8 cellular contexts compared by ENCODE assay signal in genomic region chr7:23055582-23056178, GRCh38. TPM values are rescaled to one million over a fixed set of nuclear protein-coding genes. Genes with fewer than 3 reads are reported as not detected.
DNase-seq lines count a peak whose midpoint lies in the region; ATAC-seq and TF ChIP-seq lines count a peak whose summit lies in the region.

No MANE protein-coding gene starts in this region.

- no peak overlapping the region for H3K27ac ChIP-seq in thyroid gland

- POLR2A ChIA-PET in AG04449 (lab: Yijun Ruan, JAX): no interaction called here
- POLR2A ChIA-PET in activated CD8-positive, alpha-beta T cell treated with anti-CD3 and anti-CD28 coated beads for 36 hours (lab: Charles Lee): interaction anchor here (1.3 kb wide), 1 partner anchor 196 kb away, joined by 4 read pairs; no protein-coding TSS in a partner anchor

- DNase-seq in AG04449 (ENCODE audit: low read depth, low spot score) (no peak), NCI-H82 (lab: John Stamatoyannopoulos, UW) (peak; percentile 77), erythroblast (lab: John Stamatoyannopoulos, UW) (peak; percentile 74 to 82), thyroid gland (peak; percentile 39 to 41)
- DNase-seq in activated CD8-positive, alpha-beta T cell treated with anti-CD3 and anti-CD28 coated beads for 36 hours: peak; percentile 74
- peak; percentile 74 for DNase-seq in natural killer cell treated with Interleukin-12 subunit alpha and Interleukin-12 subunit beta and Interleukin-15 and Interleukin-18, amount 100 ng/mL, for 72 hours (ENCODE audit: low spot score)

- no peaks in the 10 kb centered on the region for H3K36me3 Mint-ChIP-seq in activated CD8-positive, alpha-beta T cell treated with anti-CD3 and anti-CD28 coated beads for 36 hours (ENCODE audit: low read depth)
- no peaks in the 10 kb centered on the region for H3K36me3 Mint-ChIP-seq in natural killer cell treated with Interleukin-12 subunit alpha and Interleukin-12 subunit beta and Interleukin-15 and Interleukin-18, amount 100 ng/mL, for 72 hours

- H3K27me3 Mint-ChIP-seq in activated CD8-positive, alpha-beta T cell treated with anti-CD3 and anti-CD28 coated beads for 36 hours: no peaks in the 10 kb centered on the region
- peaks cover 0 to under 1% of the 10 kb centered on the region in 2 donors for H3K27me3 Mint-ChIP-seq in natural killer cell treated with Interleukin-12 subunit alpha and Interleukin-12 subunit beta and Interleukin-15 and Interleukin-18, amount 100 ng/mL, for 72 hours

- WGBS in thyroid gland, 2 donors: 2 to 3% methylated on average over 2 of the region's 2 CpGs

- peak; percentile 76 for TF ChIP-seq CTCF in AG04449 (IDR thresholded peaks at IDR 0.05; ENCODE audit: insufficient read depth, low read length, missing control alignments)
- TF ChIP-seq CTCF in activated CD8-positive, alpha-beta T cell treated with anti-CD3 and anti-CD28 coated beads for 36 hours (IDR thresholded peaks at IDR 0.05): peak; percentile 96
- TF ChIP-seq CTCF in thyroid gland (IDR thresholded peaks at IDR 0.05): peak; percentile 54 to 91 (median 80)

- ATAC-seq in GM18517 (IDR thresholded peaks at IDR 0.05; ENCODE audit: unreplicated experiment): peak; percentile 73
- peak; percentile 81 for ATAC-seq in HG03442 (IDR thresholded peaks at IDR 0.05; ENCODE audit: unreplicated experiment)
- ATAC-seq in activated CD8-positive, alpha-beta T cell treated with anti-CD3 and anti-CD28 coated beads for 36 hours: peak; percentile 97
- ATAC-seq in natural killer cell treated with Interleukin-12 subunit alpha and Interleukin-12 subunit beta and Interleukin-15 and Interleukin-18, amount 100 ng/mL, for 72 hours: peak; percentile 85

- no peak overlapping the region for H3K27ac Mint-ChIP-seq in activated CD8-positive, alpha-beta T cell treated with anti-CD3 and anti-CD28 coated beads for 36 hours
- H3K27ac Mint-ChIP-seq in natural killer cell treated with Interleukin-12 subunit alpha and Interleukin-12 subunit beta and Interleukin-15 and Interleukin-18, amount 100 ng/mL, for 72 hours: no peak overlapping the region

- intact Hi-C loops in activated CD8-positive, alpha-beta T cell treated with anti-CD3 and anti-CD28 coated beads for 36 hours (cut with micrococcal nuclease): loop anchor here (2.0 to 5.0 kb wide), 3 partner anchors 203 to 493 kb away; partner anchors contain the start of gene IL6
- intact Hi-C loops in thyroid gland (cut with DNase I): loop anchor here (5.0 kb wide), 1 partner anchor 493 kb away; no protein-coding TSS in a partner anchor

- H3K4me1 Mint-ChIP-seq in activated CD8-positive, alpha-beta T cell treated with anti-CD3 and anti-CD28 coated beads for 36 hours (ENCODE audit: low read depth): peaks cover under 1% of the 10 kb centered on the region
- H3K4me1 Mint-ChIP-seq in natural killer cell treated with Interleukin-12 subunit alpha and Interleukin-12 subunit beta and Interleukin-15 and Interleukin-18, amount 100 ng/mL, for 72 hours (ENCODE audit: low read depth in 2 of 2): peaks cover 0 to 6% of the 10 kb centered on the region in 2 donors

- no peaks in the 10 kb centered on the region for H3K27me3 ChIP-seq in thyroid gland

- H3K9me3 Mint-ChIP-seq in activated CD8-positive, alpha-beta T cell treated with anti-CD3 and anti-CD28 coated beads for 36 hours: no peaks in the 10 kb centered on the region
- H3K9me3 Mint-ChIP-seq in natural killer cell treated with Interleukin-12 subunit alpha and Interleukin-12 subunit beta and Interleukin-15 and Interleukin-18, amount 100 ng/mL, for 72 hours: no peaks in the 10 kb centered on the region

- no peaks in the 10 kb centered on the region for H3K9me3 ChIP-seq in thyroid gland

- no peaks in the 10 kb centered on the region for H3K4me1 ChIP-seq in thyroid gland

- no peak overlapping the region for H3K4me3 ChIP-seq in AG04449 (ENCODE audit: low read depth, low read length)
- H3K4me3 ChIP-seq in thyroid gland (replicated peaks in 1 of 3): no peak overlapping the region

- no peaks in the 10 kb centered on the region for H3K36me3 ChIP-seq in thyroid gland

- TF ChIP-seq POLR2A in erythroblast (IDR thresholded peaks at IDR 0.05; ENCODE audit: low read length) (no peak), thyroid gland (IDR thresholded peaks at IDR 0.05) (no peak)

- H3K4me3 Mint-ChIP-seq in activated CD8-positive, alpha-beta T cell treated with anti-CD3 and anti-CD28 coated beads for 36 hours: no peak overlapping the region
- H3K4me3 Mint-ChIP-seq in natural killer cell treated with Interleukin-12 subunit alpha and Interleukin-12 subunit beta and Interleukin-15 and Interleukin-18, amount 100 ng/mL, for 72 hours: no peak overlapping the region

- CTCF ChIA-PET in AG04449 (lab: Yijun Ruan, JAX): interaction anchor here (0.6 to 11.6 kb wide), 75 partner anchors 8 to 538 kb away, joined by 3 to 276 read pairs (median 4); partner anchors contain the start of genes IL6 and TOMM7
- CTCF ChIA-PET in activated CD8-positive, alpha-beta T cell treated with anti-CD3 and anti-CD28 coated beads for 36 hours (lab: Charles Lee): interaction anchor here (0.6 to 6.3 kb wide), 89 partner anchors 11 to 955 kb away, joined by 3 to 76 read pairs (median 5); partner anchors contain the start of genes IL6, KLHL7, NUP42 and TOMM7

RNA-seq across cellular contexts. Expression of gene HYCC1, which starts 41.8 kb away (rescaled TPM):
- 10 to 100 TPM; 17.8 to 18.5 TPM for total RNA-seq in activated CD8-positive, alpha-beta T cell treated with anti-CD3 and anti-CD28 coated beads for 36 hours
- total RNA-seq in natural killer cell treated with Interleukin-12 subunit alpha and Interleukin-12 subunit beta and Interleukin-15 and Interleukin-18, amount 100 ng/mL, for 72 hours: 10 to 100 TPM; 47.1 to 67.4 TPM
- total RNA-seq in thyroid gland: 10 to 100 TPM; 18.5 to 38.7 (median 23.4) TPM

RNA-seq across cellular contexts. Expression of gene KLHL7, which starts 49.9 kb away (rescaled TPM):
- 10 to 100 TPM; 17.1 to 18.2 TPM for total RNA-seq in activated CD8-positive, alpha-beta T cell treated with anti-CD3 and anti-CD28 coated beads for 36 hours
- 10 to 100 TPM; 19.5 to 20.1 TPM for total RNA-seq in natural killer cell treated with Interleukin-12 subunit alpha and Interleukin-12 subunit beta and Interleukin-15 and Interleukin-18, amount 100 ng/mL, for 72 hours
- 10 to 100 TPM; 20.3 to 35.0 (median 27.2) TPM for total RNA-seq in thyroid gland
